In the genomic region with DNA sequence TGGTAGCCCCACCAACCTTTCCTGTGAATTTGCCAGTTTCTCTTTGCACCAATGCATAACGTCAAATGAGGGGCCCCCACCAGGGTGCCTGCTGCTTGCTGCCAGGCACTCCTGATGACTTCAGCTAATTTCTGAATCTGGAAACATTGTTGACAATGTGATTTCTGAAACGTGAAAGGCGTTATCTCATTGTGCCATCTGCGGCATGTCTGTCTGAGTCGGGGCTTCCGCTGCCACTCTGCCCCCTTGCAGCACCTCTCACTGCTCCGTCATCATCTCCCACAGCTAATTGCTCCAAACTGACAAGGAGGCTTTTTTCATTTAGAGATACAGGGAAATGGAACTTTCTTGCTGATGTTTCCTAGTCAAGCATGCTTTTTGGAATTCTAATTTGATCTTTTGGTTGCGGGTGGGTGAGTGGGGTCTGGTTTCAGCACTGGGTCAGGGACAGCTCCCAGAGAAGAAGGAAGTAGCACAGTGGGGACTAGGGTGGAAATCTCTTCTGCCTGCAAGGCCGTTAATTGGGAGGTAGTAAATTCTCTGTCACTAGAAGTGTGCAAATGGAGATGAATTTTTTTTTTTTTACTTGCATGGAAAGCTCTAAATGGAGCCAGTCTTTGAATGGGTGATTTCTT, we compare ENCODE assay signal across 3 cellular contexts.
A peak's percentile ranks its signal among the peaks of the same experiment; 100 is the strongest.
TF ChIP-seq lines count a peak whose summit lies in the region.

No MANE protein-coding gene starts in this region.

TF ChIP-seq in SK-N-SH, 30 proteins besides CTCF, POLR2A, EP300 and RAD21 (continued from another document):
- TF ChIP-seq, protein P1, sequence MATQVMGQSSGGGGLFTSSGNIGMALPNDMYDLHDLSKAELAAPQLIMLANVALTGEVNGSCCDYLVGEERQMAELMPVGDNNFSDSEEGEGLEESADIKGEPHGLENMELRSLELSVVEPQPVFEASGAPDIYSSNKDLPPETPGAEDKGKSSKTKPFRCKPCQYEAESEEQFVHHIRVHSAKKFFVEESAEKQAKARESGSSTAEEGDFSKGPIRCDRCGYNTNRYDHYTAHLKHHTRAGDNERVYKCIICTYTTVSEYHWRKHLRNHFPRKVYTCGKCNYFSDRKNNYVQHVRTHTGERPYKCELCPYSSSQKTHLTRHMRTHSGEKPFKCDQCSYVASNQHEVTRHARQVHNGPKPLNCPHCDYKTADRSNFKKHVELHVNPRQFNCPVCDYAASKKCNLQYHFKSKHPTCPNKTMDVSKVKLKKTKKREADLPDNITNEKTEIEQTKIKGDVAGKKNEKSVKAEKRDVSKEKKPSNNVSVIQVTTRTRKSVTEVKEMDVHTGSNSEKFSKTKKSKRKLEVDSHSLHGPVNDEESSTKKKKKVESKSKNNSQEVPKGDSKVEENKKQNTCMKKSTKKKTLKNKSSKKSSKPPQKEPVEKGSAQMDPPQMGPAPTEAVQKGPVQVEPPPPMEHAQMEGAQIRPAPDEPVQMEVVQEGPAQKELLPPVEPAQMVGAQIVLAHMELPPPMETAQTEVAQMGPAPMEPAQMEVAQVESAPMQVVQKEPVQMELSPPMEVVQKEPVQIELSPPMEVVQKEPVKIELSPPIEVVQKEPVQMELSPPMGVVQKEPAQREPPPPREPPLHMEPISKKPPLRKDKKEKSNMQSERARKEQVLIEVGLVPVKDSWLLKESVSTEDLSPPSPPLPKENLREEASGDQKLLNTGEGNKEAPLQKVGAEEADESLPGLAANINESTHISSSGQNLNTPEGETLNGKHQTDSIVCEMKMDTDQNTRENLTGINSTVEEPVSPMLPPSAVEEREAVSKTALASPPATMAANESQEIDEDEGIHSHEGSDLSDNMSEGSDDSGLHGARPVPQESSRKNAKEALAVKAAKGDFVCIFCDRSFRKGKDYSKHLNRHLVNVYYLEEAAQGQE (IDR thresholded peaks at IDR 0.05; ENCODE audit: low read depth, low read length), result peak; percentile 79; the same call in 1 of the 2 replicates
- no peak for TF ChIP-seq EZH2phosphoT487 (IDR thresholded peaks at IDR 0.05; ENCODE audit: borderline replicate concordance, low read depth)

TF ChIP-seq in SK-N-SH treated with all-trans-retinoic acid at 6 μM for 48 hours, 23 proteins besides CTCF, POLR2A, EP300 and RAD21 (continued from another document):
- TF ChIP-seq, protein P2, sequence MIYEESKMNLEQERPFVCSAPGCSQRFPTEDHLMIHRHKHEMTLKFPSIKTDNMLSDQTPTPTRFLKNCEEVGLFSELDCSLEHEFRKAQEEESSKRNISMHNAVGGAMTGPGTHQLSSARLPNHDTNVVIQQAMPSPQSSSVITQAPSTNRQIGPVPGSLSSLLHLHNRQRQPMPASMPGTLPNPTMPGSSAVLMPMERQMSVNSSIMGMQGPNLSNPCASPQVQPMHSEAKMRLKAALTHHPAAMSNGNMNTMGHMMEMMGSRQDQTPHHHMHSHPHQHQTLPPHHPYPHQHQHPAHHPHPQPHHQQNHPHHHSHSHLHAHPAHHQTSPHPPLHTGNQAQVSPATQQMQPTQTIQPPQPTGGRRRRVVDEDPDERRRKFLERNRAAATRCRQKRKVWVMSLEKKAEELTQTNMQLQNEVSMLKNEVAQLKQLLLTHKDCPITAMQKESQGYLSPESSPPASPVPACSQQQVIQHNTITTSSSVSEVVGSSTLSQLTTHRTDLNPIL (CRISPR knock-in tag; IDR thresholded peaks at IDR 0.05; ENCODE audit: low read depth), result no peak
- TF ChIP-seq ZNF8 (CRISPR knock-in tag; IDR thresholded peaks at IDR 0.05) (no peak), ZFP30 (CRISPR knock-in tag; IDR thresholded peaks at IDR 0.05) (no peak), ZNF70 (CRISPR knock-in tag; IDR thresholded peaks at IDR 0.05) (no peak), ZC3H10 (CRISPR knock-in tag; IDR thresholded peaks at IDR 0.05) (no peak), ZNF565 (CRISPR knock-in tag; conservative IDR thresholded peaks at IDR 0.05; ENCODE audit: low read depth) (no peak), ESRRG (CRISPR knock-in tag; IDR thresholded peaks at IDR 0.05) (no peak), ZFP3 (CRISPR knock-in tag; IDR thresholded peaks at IDR 0.05) (no peak), SNAI2 (CRISPR knock-in tag; IDR thresholded peaks at IDR 0.05) (no peak)
- TF ChIP-seq, protein P3, sequence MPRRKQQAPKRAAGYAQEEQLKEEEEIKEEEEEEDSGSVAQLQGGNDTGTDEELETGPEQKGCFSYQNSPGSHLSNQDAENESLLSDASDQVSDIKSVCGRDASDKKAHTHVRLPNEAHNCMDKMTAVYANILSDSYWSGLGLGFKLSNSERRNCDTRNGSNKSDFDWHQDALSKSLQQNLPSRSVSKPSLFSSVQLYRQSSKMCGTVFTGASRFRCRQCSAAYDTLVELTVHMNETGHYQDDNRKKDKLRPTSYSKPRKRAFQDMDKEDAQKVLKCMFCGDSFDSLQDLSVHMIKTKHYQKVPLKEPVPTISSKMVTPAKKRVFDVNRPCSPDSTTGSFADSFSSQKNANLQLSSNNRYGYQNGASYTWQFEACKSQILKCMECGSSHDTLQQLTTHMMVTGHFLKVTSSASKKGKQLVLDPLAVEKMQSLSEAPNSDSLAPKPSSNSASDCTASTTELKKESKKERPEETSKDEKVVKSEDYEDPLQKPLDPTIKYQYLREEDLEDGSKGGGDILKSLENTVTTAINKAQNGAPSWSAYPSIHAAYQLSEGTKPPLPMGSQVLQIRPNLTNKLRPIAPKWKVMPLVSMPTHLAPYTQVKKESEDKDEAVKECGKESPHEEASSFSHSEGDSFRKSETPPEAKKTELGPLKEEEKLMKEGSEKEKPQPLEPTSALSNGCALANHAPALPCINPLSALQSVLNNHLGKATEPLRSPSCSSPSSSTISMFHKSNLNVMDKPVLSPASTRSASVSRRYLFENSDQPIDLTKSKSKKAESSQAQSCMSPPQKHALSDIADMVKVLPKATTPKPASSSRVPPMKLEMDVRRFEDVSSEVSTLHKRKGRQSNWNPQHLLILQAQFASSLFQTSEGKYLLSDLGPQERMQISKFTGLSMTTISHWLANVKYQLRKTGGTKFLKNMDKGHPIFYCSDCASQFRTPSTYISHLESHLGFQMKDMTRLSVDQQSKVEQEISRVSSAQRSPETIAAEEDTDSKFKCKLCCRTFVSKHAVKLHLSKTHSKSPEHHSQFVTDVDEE (CRISPR knock-in tag; IDR thresholded peaks at IDR 0.05), result no peak

TF ChIP-seq in GM12878, 131 proteins besides CTCF, POLR2A, EP300 and RAD21:
- TF ChIP-seq, protein P1 (IDR thresholded peaks at IDR 0.05; ENCODE audit: low read depth, low read length), result peak; percentile 75; the same call in 1 of the 2 replicates
- TF ChIP-seq, protein P4, sequence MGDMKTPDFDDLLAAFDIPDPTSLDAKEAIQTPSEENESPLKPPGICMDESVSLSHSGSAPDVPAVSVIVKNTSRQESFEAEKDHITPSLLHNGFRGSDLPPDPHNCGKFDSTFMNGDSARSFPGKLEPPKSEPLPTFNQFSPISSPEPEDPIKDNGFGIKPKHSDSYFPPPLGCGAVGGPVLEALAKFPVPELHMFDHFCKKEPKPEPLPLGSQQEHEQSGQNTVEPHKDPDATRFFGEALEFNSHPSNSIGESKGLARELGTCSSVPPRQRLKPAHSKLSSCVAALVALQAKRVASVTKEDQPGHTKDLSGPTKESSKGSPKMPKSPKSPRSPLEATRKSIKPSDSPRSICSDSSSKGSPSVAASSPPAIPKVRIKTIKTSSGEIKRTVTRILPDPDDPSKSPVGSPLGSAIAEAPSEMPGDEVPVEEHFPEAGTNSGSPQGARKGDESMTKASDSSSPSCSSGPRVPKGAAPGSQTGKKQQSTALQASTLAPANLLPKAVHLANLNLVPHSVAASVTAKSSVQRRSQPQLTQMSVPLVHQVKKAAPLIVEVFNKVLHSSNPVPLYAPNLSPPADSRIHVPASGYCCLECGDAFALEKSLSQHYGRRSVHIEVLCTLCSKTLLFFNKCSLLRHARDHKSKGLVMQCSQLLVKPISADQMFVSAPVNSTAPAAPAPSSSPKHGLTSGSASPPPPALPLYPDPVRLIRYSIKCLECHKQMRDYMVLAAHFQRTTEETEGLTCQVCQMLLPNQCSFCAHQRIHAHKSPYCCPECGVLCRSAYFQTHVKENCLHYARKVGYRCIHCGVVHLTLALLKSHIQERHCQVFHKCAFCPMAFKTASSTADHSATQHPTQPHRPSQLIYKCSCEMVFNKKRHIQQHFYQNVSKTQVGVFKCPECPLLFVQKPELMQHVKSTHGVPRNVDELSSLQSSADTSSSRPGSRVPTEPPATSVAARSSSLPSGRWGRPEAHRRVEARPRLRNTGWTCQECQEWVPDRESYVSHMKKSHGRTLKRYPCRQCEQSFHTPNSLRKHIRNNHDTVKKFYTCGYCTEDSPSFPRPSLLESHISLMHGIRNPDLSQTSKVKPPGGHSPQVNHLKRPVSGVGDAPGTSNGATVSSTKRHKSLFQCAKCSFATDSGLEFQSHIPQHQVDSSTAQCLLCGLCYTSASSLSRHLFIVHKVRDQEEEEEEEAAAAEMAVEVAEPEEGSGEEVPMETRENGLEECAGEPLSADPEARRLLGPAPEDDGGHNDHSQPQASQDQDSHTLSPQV (IDR thresholded peaks at IDR 0.05), result no peak
